In the genomic region with DNA sequence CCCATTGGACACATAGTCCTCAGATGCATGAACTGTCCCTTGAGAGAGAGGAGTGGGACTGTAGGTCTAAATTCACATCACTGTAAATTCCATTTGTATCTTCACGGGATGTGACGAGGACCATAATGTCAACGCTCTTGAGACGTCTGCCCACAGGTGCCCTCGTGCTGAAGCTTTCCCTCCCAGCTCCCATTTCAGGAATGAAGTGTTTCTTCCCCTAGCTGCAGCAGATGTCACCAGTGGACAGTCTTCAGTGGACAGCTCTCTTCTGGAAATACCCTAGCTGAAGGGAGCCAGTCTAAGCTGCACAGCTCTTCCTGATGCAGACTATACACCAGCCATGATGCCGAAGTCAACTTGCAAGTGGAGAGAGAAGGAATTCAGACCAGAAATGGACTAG, we compare ENCODE assay signal across 15 cellular contexts.
A peak's percentile ranks its signal among the peaks of the same experiment; 100 is the strongest.
DNase-seq lines count a peak whose midpoint lies in the region; ATAC-seq, FAIRE-seq and TF ChIP-seq lines count a peak whose summit lies in the region.
"Had no signal": no experiment of that assay in that cellular context is flagged by ENCODE, and none has a peak within 500 bp of the region (broad histone marks: within the 10 kb centered on the region; RNA-seq: fewer than 3 reads in every experiment).

No MANE protein-coding gene starts in this region.

- TF ChIP-seq CTCF in HCT116 (IDR thresholded peaks at IDR 0.05 in 2 of 3, conservative IDR thresholded peaks at IDR 0.05 in 1 of 3; ENCODE audit: borderline replicate concordance in 1 of 3, insufficient read depth in 1 of 3, low read depth in 2 of 3, low read length in 2 of 3), result no peak
- TF ChIP-seq CTCF in chondrocyte (IDR thresholded peaks at IDR 0.05), result no peak
- no peak for TF ChIP-seq CTCF in gastrocnemius medialis (IDR thresholded peaks at IDR 0.05 in 4 of 5, conservative IDR thresholded peaks at IDR 0.05 in 1 of 5)
- TF ChIP-seq CTCF in mucosa of descending colon (IDR thresholded peaks at IDR 0.05), result no peak

- H3K4me1 ChIP-seq in HCT116 (ENCODE audit: control insufficient read depth in 1 of 2, insufficient read depth in 2 of 2, low read length in 2 of 2) (peaks cover 24 to 58% of the 10 kb centered on the region in 2 experiments), gastrocnemius medialis (peaks cover 16 to 21% of the 10 kb centered on the region in 2 donors), mucosa of descending colon (ENCODE audit: low read depth) (peaks cover 4% of the 10 kb centered on the region)

- peaks cover 57% of the 10 kb centered on the region for H3K4me1 Mint-ChIP-seq in chondrocyte (ENCODE audit: low read depth)

- no peaks in the 10 kb centered on the region for H3K36me3 ChIP-seq in HCT116 (ENCODE audit: control insufficient read depth in 1 of 2, insufficient read depth in 2 of 2, low read length in 2 of 2)
- no peaks in the 10 kb centered on the region for H3K36me3 ChIP-seq in gastrocnemius medialis
- no peaks in the 10 kb centered on the region for H3K36me3 ChIP-seq in mucosa of descending colon (ENCODE audit: low read depth)
- H3K36me3 ChIP-seq: ascending aorta, thyroid gland had no signal

- no peak overlapping the region for H3K4me3 Mint-ChIP-seq in chondrocyte (ENCODE audit: unreplicated experiment)

- H3K9me2 ChIP-seq in HCT116 (ENCODE audit: insufficient read depth), result no peaks in the 10 kb centered on the region

- intact Hi-C loops in HCT116 (cut with micrococcal nuclease) (no loop called here), gastrocnemius medialis (cut with DNase I; ENCODE audit: low total_unique reads) (loop anchor here (1.0 to 10.0 kb wide), 3 partner anchors 108 to 652 kb away; a partner anchor contains a TSS), mucosa of descending colon (cut with DNase I, micrococcal nuclease) (no loop called here)

- H3K4me3 ChIP-seq in HCT116 (replicated peaks in 1 of 2; ENCODE audit: low read depth in 1 of 2, low read length in 2 of 2), result no peak overlapping the region; a peak in 1 of 4 replicates
- peak overlapping the region in 1 of 4 donors; percentile 42 for H3K4me3 ChIP-seq in gastrocnemius medialis
- H3K4me3 ChIP-seq in mucosa of descending colon, result no peak overlapping the region
- H3K4me3 ChIP-seq: thyroid gland had no signal

- RAD21 ChIA-PET in HCT116 (lab: Charles Lee; ENCODE audit: low non-redundant PET in 1 of 2, low total read pairs in 2 of 2, uncharacterized antibody in 2 of 2, unreplicated experiment in 2 of 2), result no interaction called here

- H3K36me3 Mint-ChIP-seq in chondrocyte (ENCODE audit: low read depth), result no peaks in the 10 kb centered on the region
- H3K36me3 Mint-ChIP-seq: mesothelial cell of epicardium had no signal

- H4K20me1 ChIP-seq in HCT116 (ENCODE audit: insufficient read depth), result no peaks in the 10 kb centered on the region

- H2AFZ ChIP-seq in HCT116 (ENCODE audit: low read depth, low read length, poor library complexity, severe bottlenecking), result peak overlapping the region; percentile 87

- POLR2A ChIA-PET in HCT116 (lab: Charles Lee), result no interaction called here

- no peaks in the 10 kb centered on the region for H3K27me3 ChIP-seq in HCT116 (ENCODE audit: insufficient read depth, low read length)
- H3K27me3 ChIP-seq in gastrocnemius medialis, result no peaks in the 10 kb centered on the region
- H3K27me3 ChIP-seq: ascending aorta, thyroid gland had no signal

- peak overlapping the region; percentile 91 for H3K4me2 ChIP-seq in HCT116 (ENCODE audit: low read length)

- no peak overlapping the region for H3K27ac ChIP-seq in HCT116 (ENCODE audit: low read depth, low read length)
- peak overlapping the region; percentile 78 to 89 (median 82) for H3K27ac ChIP-seq in gastrocnemius medialis

- DNase-seq in HCT116 (ENCODE audit: low read depth, low spot score) (no peak), chondrocyte (ENCODE audit: low spot score) (no peak), islet precursor cell (peak; percentile 36), gastrocnemius medialis (no peak), SKM-1 (lab: John Stamatoyannopoulos, UW; ENCODE audit: unreplicated experiment) (no peak), occipital lobe (lab: John Stamatoyannopoulos, UW) (no peak), H54 (ENCODE audit: insufficient read length, low spot score) (no peak), mucosa of descending colon (no peak)
- DNase-seq: activated effector memory CD4-positive, alpha-beta T cell treated with Interleukin-2 at 50 U/mL for 16 hours; KBM-7; NCI-H1105 treated with DMSO at 0.1 percent for 48 hours; stimulated activated CD4-positive, alpha-beta T cell treated with anti-CD3 and anti-CD28 coated beads, Interleukin-1b, Interleukin-23, amount 100 ng/mL, for 48 hours had no signal

- H3K9me3 ChIP-seq in HCT116 (ENCODE audit: control insufficient read depth in 1 of 2, insufficient read depth in 1 of 2, low read depth in 1 of 2, low read length in 2 of 2) (no peaks in the 10 kb centered on the region), gastrocnemius medialis (no peaks in the 10 kb centered on the region), mucosa of descending colon (no peaks in the 10 kb centered on the region)
- H3K9me3 ChIP-seq: ascending aorta, thyroid gland had no signal

- TF ChIP-seq RAD21 in HCT116 (IDR thresholded peaks at IDR 0.05; ENCODE audit: low read depth), result no peak

- TF ChIP-seq POLR2A in HCT116 (IDR thresholded peaks at IDR 0.05; ENCODE audit: borderline replicate concordance, extremely low read depth, insufficient read depth, insufficient read length), result no peak
- TF ChIP-seq POLR2A in gastrocnemius medialis (IDR thresholded peaks at IDR 0.05), result no peak
- TF ChIP-seq POLR2A in H54 (IDR thresholded peaks at IDR 0.05; ENCODE audit: low read depth, low read length), result no peak

- H3K27me3 Mint-ChIP-seq in chondrocyte (ENCODE audit: low read depth), result no peaks in the 10 kb centered on the region

- H3K27ac Mint-ChIP-seq in chondrocyte (ENCODE audit: unreplicated experiment), result peak overlapping the region; percentile 97

- BruUV-seq in HCT116 (replicated peaks; lab: Mats Ljungman, UMichigan), result no TSS peak

- no peak for FAIRE-seq in H54 (lab: Jason Lieb, UNC)

- H3K9ac ChIP-seq in HCT116 (ENCODE audit: low read length), result no peak overlapping the region

- in situ Hi-C loops in gastrocnemius medialis (cut with MboI; ENCODE audit: low sequenced_read_pairs in 4 of 4), result no loop called here

- CTCF ChIA-PET in HCT116 (lab: Charles Lee), result no interaction called here

- H3K79me2 ChIP-seq in HCT116 (ENCODE audit: insufficient read depth, low read length), result no peaks in the 10 kb centered on the region

- ATAC-seq in HCT116 (no peak), gastrocnemius medialis (peak; percentile 14 to 20), mucosa of descending colon (no peak)

- no peaks in the 10 kb centered on the region for H3K9me3 Mint-ChIP-seq in chondrocyte (ENCODE audit: low read depth)

TF ChIP-seq in HCT116, 20 proteins besides CTCF, POLR2A, EP300 and RAD21:
- TF ChIP-seq JUND (IDR thresholded peaks at IDR 0.05) (no peak), YY1 (IDR thresholded peaks at IDR 0.05; ENCODE audit: extremely low read depth, insufficient replicate concordance, low read depth, low read length) (no peak), EZH2phosphoT487 (IDR thresholded peaks at IDR 0.05; ENCODE audit: borderline replicate concordance) (no peak), EGR1 (IDR thresholded peaks at IDR 0.05; ENCODE audit: low read depth) (no peak)
- TF ChIP-seq, protein P1, sequence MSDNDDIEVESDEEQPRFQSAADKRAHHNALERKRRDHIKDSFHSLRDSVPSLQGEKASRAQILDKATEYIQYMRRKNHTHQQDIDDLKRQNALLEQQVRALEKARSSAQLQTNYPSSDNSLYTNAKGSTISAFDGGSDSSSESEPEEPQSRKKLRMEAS (IDR thresholded peaks at IDR 0.05), result no peak
- TF ChIP-seq, protein P2, sequence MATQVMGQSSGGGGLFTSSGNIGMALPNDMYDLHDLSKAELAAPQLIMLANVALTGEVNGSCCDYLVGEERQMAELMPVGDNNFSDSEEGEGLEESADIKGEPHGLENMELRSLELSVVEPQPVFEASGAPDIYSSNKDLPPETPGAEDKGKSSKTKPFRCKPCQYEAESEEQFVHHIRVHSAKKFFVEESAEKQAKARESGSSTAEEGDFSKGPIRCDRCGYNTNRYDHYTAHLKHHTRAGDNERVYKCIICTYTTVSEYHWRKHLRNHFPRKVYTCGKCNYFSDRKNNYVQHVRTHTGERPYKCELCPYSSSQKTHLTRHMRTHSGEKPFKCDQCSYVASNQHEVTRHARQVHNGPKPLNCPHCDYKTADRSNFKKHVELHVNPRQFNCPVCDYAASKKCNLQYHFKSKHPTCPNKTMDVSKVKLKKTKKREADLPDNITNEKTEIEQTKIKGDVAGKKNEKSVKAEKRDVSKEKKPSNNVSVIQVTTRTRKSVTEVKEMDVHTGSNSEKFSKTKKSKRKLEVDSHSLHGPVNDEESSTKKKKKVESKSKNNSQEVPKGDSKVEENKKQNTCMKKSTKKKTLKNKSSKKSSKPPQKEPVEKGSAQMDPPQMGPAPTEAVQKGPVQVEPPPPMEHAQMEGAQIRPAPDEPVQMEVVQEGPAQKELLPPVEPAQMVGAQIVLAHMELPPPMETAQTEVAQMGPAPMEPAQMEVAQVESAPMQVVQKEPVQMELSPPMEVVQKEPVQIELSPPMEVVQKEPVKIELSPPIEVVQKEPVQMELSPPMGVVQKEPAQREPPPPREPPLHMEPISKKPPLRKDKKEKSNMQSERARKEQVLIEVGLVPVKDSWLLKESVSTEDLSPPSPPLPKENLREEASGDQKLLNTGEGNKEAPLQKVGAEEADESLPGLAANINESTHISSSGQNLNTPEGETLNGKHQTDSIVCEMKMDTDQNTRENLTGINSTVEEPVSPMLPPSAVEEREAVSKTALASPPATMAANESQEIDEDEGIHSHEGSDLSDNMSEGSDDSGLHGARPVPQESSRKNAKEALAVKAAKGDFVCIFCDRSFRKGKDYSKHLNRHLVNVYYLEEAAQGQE (IDR thresholded peaks at IDR 0.05; ENCODE audit: low read depth), result no peak
- TF ChIP-seq, protein P3, sequence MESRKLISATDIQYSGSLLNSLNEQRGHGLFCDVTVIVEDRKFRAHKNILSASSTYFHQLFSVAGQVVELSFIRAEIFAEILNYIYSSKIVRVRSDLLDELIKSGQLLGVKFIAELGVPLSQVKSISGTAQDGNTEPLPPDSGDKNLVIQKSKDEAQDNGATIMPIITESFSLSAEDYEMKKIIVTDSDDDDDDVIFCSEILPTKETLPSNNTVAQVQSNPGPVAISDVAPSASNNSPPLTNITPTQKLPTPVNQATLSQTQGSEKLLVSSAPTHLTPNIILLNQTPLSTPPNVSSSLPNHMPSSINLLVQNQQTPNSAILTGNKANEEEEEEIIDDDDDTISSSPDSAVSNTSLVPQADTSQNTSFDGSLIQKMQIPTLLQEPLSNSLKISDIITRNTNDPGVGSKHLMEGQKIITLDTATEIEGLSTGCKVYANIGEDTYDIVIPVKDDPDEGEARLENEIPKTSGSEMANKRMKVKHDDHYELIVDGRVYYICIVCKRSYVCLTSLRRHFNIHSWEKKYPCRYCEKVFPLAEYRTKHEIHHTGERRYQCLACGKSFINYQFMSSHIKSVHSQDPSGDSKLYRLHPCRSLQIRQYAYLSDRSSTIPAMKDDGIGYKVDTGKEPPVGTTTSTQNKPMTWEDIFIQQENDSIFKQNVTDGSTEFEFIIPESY (IDR thresholded peaks at IDR 0.05; ENCODE audit: extremely low read depth, insufficient replicate concordance, low read length), result no peak

Comparison
In these comparisons a context has a peak if more than half of its experiments do, and no peak if none do; other contexts are left out.
1. ATAC-seq: peak in gastrocnemius medialis (2 of 2); none in HCT116 (single experiment) and mucosa of descending colon (single experiment).